ENCODE assay signal across 24 cellular contexts in genomic region chr22:17579535-17579981, GRCh38. TPM values are rescaled to one million over a fixed set of nuclear protein-coding genes. Genes with fewer than 3 reads are reported as not detected.
"Had no signal": no experiment of that assay in that cellular context is flagged by ENCODE, and none has a peak within 500 bp of the region (broad histone marks: within the 10 kb centered on the region; RNA-seq: fewer than 3 reads in every experiment).

No MANE protein-coding gene starts in this region.

- H3K4me3 ChIP-seq: coronary artery, SK-N-MC had no signal

- H3K4me1 ChIP-seq: parathyroid adenoma had no signal

- DNase-seq: activated CD4-positive, alpha-beta T cell treated with anti-CD3 and anti-CD28 coated beads for 1 hour; activated CD4-positive, alpha-beta T cell treated with anti-CD3 and anti-CD28 coated beads, Interleukin-2, amount 50 U/mL, for 48 hours; activated naive CD4-positive, alpha-beta T cell treated with anti-CD3 and anti-CD28 coated beads for 36 hours; activated T-cell treated with anti-CD3 and anti-CD28 coated beads, Interleukin-2, amount 50 U/mL, for 1 hour; central memory CD4-positive, alpha-beta T cell; effector memory CD4-positive, alpha-beta T cell; foreskin keratinocyte; glutamatergic neuron; left cardiac atrium; naive B cell; stimulated activated CD4-positive, alpha-beta T cell treated with anti-CD3 and anti-CD28 coated beads, Interleukin-15, amount 100 ng/mL, for 24 hours; stimulated activated CD4-positive, alpha-beta T cell treated with anti-CD3 and anti-CD28 coated beads, Interleukin-4, amount 100 ng/mL, for 24 hours; stimulated activated naive CD4-positive, alpha-beta T cell; T-cell; T1000; trophoblast cell had no signal

- H3K4me3 Mint-ChIP-seq: activated naive CD4-positive, alpha-beta T cell treated with anti-CD3 and anti-CD28 coated beads for 36 hours; naive B cell; T-cell had no signal

- H3K36me3 ChIP-seq: neutrophil had no signal

- H3K9ac ChIP-seq: parathyroid adenoma had no signal

- H3K27me3 ChIP-seq: foreskin keratinocyte, neutrophil had no signal

- H3K27ac ChIP-seq: coronary artery, foreskin keratinocyte, neutrophil, parathyroid adenoma, SK-N-MC had no signal

- H3K4me1 Mint-ChIP-seq: naive B cell, T-cell had no signal

- H3K27ac Mint-ChIP-seq: activated naive CD4-positive, alpha-beta T cell treated with anti-CD3 and anti-CD28 coated beads for 36 hours; activated T-helper 2 cell treated with anti-CD3 and anti-CD28 coated beads, Interferon-gamma antibody, Interleukin-2, Interleukin-4, amounts not matched to agents 10 μg/mL and 5 μg/mL and 100 μg/mL, durations not matched to agents 14 hours and 24 hours and 36 hours; T-cell had no signal

- H3K9me3 Mint-ChIP-seq: activated naive CD4-positive, alpha-beta T cell treated with anti-CD3 and anti-CD28 coated beads for 36 hours; activated T-helper 2 cell treated with anti-CD3 and anti-CD28 coated beads, Interferon-gamma antibody, Interleukin-2, Interleukin-4, amounts not matched to agents 10 μg/mL and 5 μg/mL and 100 μg/mL, durations not matched to agents 14 hours and 24 hours and 36 hours; naive B cell; T-cell had no signal

- H3K9me3 ChIP-seq: neutrophil had no signal

- H3K36me3 Mint-ChIP-seq: naive B cell, T-cell had no signal

RNA-seq across cellular contexts. Expression of gene SLC25A18, which starts 16.3 kb away (rescaled TPM):
- total RNA-seq: activated naive CD4-positive, alpha-beta T cell treated with anti-CD3 and anti-CD28 coated beads for 36 hours; activated T-helper 2 cell treated with anti-CD3 and anti-CD28 coated beads, Interferon-gamma antibody, Interleukin-2, Interleukin-4, amounts not matched to agents 10 μg/mL and 5 μg/mL and 100 μg/mL, durations not matched to agents 14 hours and 24 hours and 36 hours; foreskin keratinocyte; lung microvascular endothelial cell; mononuclear cell; skeletal muscle tissue; T-cell had no signal
- polyA plus RNA-seq: foreskin keratinocyte had no signal
